ENCODE assay signal across 9 cellular contexts in genomic region chr12:116955382-116956021, GRCh38. TPM values are rescaled to one million over a fixed set of nuclear protein-coding genes. Genes with fewer than 3 reads are reported as not detected.
DNase-seq lines count a peak whose midpoint lies in the region; ATAC-seq and TF ChIP-seq lines count a peak whose summit lies in the region.
"Had no signal": no experiment of that assay in that cellular context is flagged by ENCODE, and none has a peak within 500 bp of the region (broad histone marks: within the 10 kb centered on the region; RNA-seq: fewer than 3 reads in every experiment).

No MANE protein-coding gene starts in this region.

- ATAC-seq in upper lobe of right lung = peak; percentile 97
- no peak for ATAC-seq in HG03571 (IDR thresholded peaks at IDR 0.05; ENCODE audit: unreplicated experiment)
- ATAC-seq in HG02970 (IDR thresholded peaks at IDR 0.05; ENCODE audit: low FRiP score, unreplicated experiment) = no peak
- ATAC-seq: activated CD4-positive, CD25-positive, alpha-beta regulatory T cell treated with anti-CD3 and anti-CD28 coated beads, Interleukin-2, amount 50 U/mL, for 24 hours had no signal

- no peak overlapping the region for H3K27ac ChIP-seq in OCI-LY7 (ENCODE audit: low read depth, low read length, poor library complexity, severe bottlenecking)
- H3K27ac ChIP-seq in upper lobe of right lung = peak overlapping the region; percentile 32

- H3K36me3 ChIP-seq in OCI-LY7 (ENCODE audit: insufficient read depth, low read length) (0 out of 2 replicates have a peak, but pooled peaks cover 3% of the 10 kb centered on the region), upper lobe of right lung (no peaks in the 10 kb centered on the region)

- H3K4me2 ChIP-seq in OCI-LY7 (ENCODE audit: low read length) = no peak overlapping the region

- no peaks in the 10 kb centered on the region for H4K20me1 ChIP-seq in OCI-LY7 (ENCODE audit: insufficient read depth, low read length)

- H3K4me1 ChIP-seq in OCI-LY7 (ENCODE audit: insufficient read depth, low read length, poor library complexity, severe bottlenecking) = peaks cover 9% of the 10 kb centered on the region
- peaks cover 7% of the 10 kb centered on the region for H3K4me1 ChIP-seq in upper lobe of right lung

- H3K9me3 ChIP-seq in OCI-LY7 (ENCODE audit: low read length) (no peaks in the 10 kb centered on the region), upper lobe of right lung (no peaks in the 10 kb centered on the region)

- H2AFZ ChIP-seq in OCI-LY7 (ENCODE audit: low read length) = no peak overlapping the region

- no peaks in the 10 kb centered on the region for H3K79me2 ChIP-seq in OCI-LY7 (ENCODE audit: insufficient read depth, low read depth, low read length)

- no peak overlapping the region for H3K4me3 ChIP-seq in OCI-LY7 (ENCODE audit: low read depth, low read length, poor library complexity, severe bottlenecking)
- no peak overlapping the region for H3K4me3 ChIP-seq in fibroblast of villous mesenchyme (ENCODE audit: low read depth, low read length)
- H3K4me3 ChIP-seq in upper lobe of right lung = no peak overlapping the region

- POLR2A ChIA-PET in OCI-LY7 (lab: Charles Lee) = interaction anchor here (0.6 to 1.2 kb wide), 4 partner anchors 11 to 246 kb away, joined by 3 read pairs; no protein-coding TSS in a partner anchor

- no peaks in the 10 kb centered on the region for H3K27me3 ChIP-seq in upper lobe of right lung

- DNase-seq in stimulated activated naive CD4-positive, alpha-beta T cell (lab: John Stamatoyannopoulos, UW) = peak in 5 of 6 experiments; percentile 1 to 38 (median 11)
- no peak for DNase-seq in stimulated activated naive CD4-positive, alpha-beta T cell treated with Interleukin-2 at 50 U/mL for 16 hours (lab: John Stamatoyannopoulos, UW)
- DNase-seq in OCI-LY7 (ENCODE audit: low spot score) = peak; percentile 69
- peak; percentile 63 for DNase-seq in fibroblast of villous mesenchyme (ENCODE audit: low read depth)
- peak; percentile 71 for DNase-seq in upper lobe of right lung
- DNase-seq in activated T-cell treated with anti-CD3 and anti-CD28 coated beads for 4 hours = no peak

- CTCF ChIA-PET in OCI-LY7 (lab: Charles Lee; ENCODE audit: unreplicated experiment) = interaction anchor here (0.6 kb wide), 3 partner anchors 14 to 1045 kb away, joined by 3 read pairs; no protein-coding TSS in a partner anchor

- no TSS peak for BruUV-seq in OCI-LY7 (replicated peaks; lab: Mats Ljungman, UMichigan)

- intact Hi-C loops in OCI-LY7 (cut with micrococcal nuclease; ENCODE audit: unreplicated experiment) = loop anchor here (1.0 kb wide), 1 partner anchor 252 kb away; no protein-coding TSS in a partner anchor
- intact Hi-C loops in upper lobe of right lung (cut with DNase I) = no loop called here

- H3K9me2 ChIP-seq in OCI-LY7 (ENCODE audit: insufficient read depth, low read length) = no peaks in the 10 kb centered on the region

- peak; percentile 75 for TF ChIP-seq CTCF in OCI-LY7 (conservative IDR thresholded peaks at IDR 0.05; ENCODE audit: low read length)
- TF ChIP-seq CTCF in fibroblast of villous mesenchyme (IDR thresholded peaks at IDR 0.05; ENCODE audit: insufficient read depth, low read depth, low read length) = no peak
- TF ChIP-seq CTCF in upper lobe of right lung (IDR thresholded peaks at IDR 0.05) = no peak

RNA-seq across cellular contexts. Expression of gene FBXW8, which starts 44.8 kb away (rescaled TPM):
- total RNA-seq in OCI-LY7 (2014; rRNA removed; shearing (Covaris generic)) = 22.4 and 34.0 TPM in 2 replicates
- total RNA-seq in OCI-LY7 (2022) = 29.8 and 32.4 TPM in 2 replicates
- 24.6 and 30.3 TPM in 2 replicates for total RNA-seq in fibroblast of villous mesenchyme
- total RNA-seq in upper lobe of right lung = 16.8 TPM

Comparison
In these comparisons a context has a peak if more than half of its experiments do, and no peak if none do; other contexts are left out.
1. DNase-seq: peak in stimulated activated naive CD4-positive, alpha-beta T cell (5 of 6), OCI-LY7 (single experiment), fibroblast of villous mesenchyme (single experiment) and upper lobe of right lung (single experiment); none in stimulated activated naive CD4-positive, alpha-beta T cell treated with Interleukin-2 at 50 U/mL for 16 hours (single experiment) and activated T-cell treated with anti-CD3 and anti-CD28 coated beads for 4 hours (single experiment).